Comparison of ENCODE assay signal across 34 cellular contexts in genomic region chr16:78799429-78799828, GRCh38.
"Had no signal": no experiment of that assay in that cellular context is flagged by ENCODE, and none has a peak within 500 bp of the region (broad histone marks: within the 10 kb centered on the region; RNA-seq: fewer than 3 reads in every experiment).

No MANE protein-coding gene starts in this region.

- H3K4me3 ChIP-seq: MG63 had no signal

- DNase-seq: Karpas-422, Kasumi-1, KG1, MG63, MM.1S, MV-4-11, NCI-H1048, NCI-H1092, NCI-H1092 treated with DMSO at 0.1 percent for 48 hours, NCI-H1105, NCI-H1105 treated with DMSO at 0.1 percent for 48 hours, NCI-H1417, NCI-H1417 treated with DMSO at 0.1 percent for 48 hours, NCI-H1436, NCI-H1436 treated with DMSO at 0.1 percent for 48 hours, NCI-H146, NCI-H1694, NCI-H1694 treated with DMSO at 0.1 percent for 48 hours, NCI-H187, NCI-H187 treated with DMSO at 0.1 percent for 48 hours, NCI-H1930, NCI-H2029, NCI-H2029 treated with DMSO at 0.1 percent for 48 hours, NCI-H2081, NCI-H2081 treated with DMSO at 0.1 percent for 48 hours, NCI-H2107, NCI-H2171, NCI-H2171 treated with DMSO at 0.1 percent for 48 hours, NCI-H2227 treated with DMSO at 0.1 percent for 48 hours, NCI-H226, NCI-H345, NCI-H446, NCI-H446 treated with DMSO at 0.1 percent for 48 hours had no signal

- H3K36me3 ChIP-seq: MG63 had no signal

- H3K27me3 ChIP-seq: MG63 had no signal

- H3K9me3 ChIP-seq: MG63 had no signal

- H3K9ac ChIP-seq: KMS-11 had no signal

- H3K4me2 ChIP-seq: KMS-11 had no signal

- H3K27ac ChIP-seq: KMS-11 had no signal
